In the genomic region with DNA sequence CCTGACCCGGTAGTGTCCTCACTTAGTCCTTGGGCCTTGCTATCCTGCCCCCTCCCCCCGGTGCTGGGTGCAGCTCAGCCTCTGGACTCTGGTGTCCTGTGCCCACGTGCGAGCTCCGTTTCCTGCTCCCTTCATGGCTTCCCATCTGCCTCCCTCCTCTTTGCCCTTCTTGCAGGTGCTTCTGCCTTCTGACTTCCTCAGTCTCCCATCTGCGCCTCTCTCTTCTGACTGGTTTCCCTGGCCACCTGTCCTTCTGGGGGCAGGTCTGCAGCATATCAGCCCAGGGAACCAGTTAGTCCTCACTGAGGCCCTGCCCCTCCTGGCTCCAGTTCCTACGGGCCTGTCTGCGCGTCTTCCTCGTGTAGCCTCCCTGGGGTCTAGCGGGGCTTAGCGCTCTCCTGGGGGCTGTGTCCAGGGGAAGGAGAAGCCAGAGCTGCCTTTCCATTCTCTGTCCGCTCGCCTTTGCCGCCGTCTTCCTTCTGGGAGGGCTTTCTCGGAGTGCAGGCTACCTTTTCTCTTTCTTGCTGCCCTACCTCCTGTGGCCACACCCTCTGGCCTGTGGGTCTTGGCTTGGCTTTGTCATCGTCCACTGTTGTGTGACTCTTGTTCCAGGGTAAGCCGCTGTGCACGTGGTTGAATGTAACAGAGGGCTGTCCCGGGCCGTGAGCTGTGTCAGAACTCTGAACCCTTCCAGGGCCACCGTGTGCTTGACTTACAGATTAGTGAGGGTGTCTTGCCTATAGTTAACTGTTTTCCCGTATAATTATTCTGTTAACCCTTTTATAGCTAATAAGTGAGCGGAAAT, we compare ENCODE assay signal across 9 cellular contexts. TPM values are rescaled to one million over a fixed set of nuclear protein-coding genes. Genes with fewer than 3 reads are reported as not detected.
DNase-seq lines count a peak whose midpoint lies in the region; ATAC-seq and TF ChIP-seq lines count a peak whose summit lies in the region.
"Had no signal": no experiment of that assay in that cellular context is flagged by ENCODE, and none has a peak within 500 bp of the region (broad histone marks: within the 10 kb centered on the region; RNA-seq: fewer than 3 reads in every experiment).

No MANE protein-coding gene starts in this region.

- no peak for ATAC-seq in naive thymus-derived CD4-positive, alpha-beta T cell
- no peak for ATAC-seq in GM21447 (IDR thresholded peaks at IDR 0.05; ENCODE audit: unreplicated experiment)

- no peak for TF ChIP-seq RAD21 in Ishikawa (IDR thresholded peaks at IDR 0.05; ENCODE audit: low read depth)

- H3K4me3 ChIP-seq in BE2C (ENCODE audit: low read depth, low read length) (no peak overlapping the region), epithelial cell of esophagus (ENCODE audit: low read length) (no peak overlapping the region)
- H3K4me3 ChIP-seq in naive thymus-derived CD4-positive, alpha-beta T cell (ENCODE audit: low read length), result no peak overlapping the region

- H3K4me3 Mint-ChIP-seq in naive thymus-derived CD4-positive, alpha-beta T cell, result peak overlapping the region in 1 of 10 donors; percentile 36

- no peaks in the 10 kb centered on the region for H3K9me3 ChIP-seq in BE2C
- no peaks in the 10 kb centered on the region for H3K9me3 ChIP-seq in naive thymus-derived CD4-positive, alpha-beta T cell (ENCODE audit: control insufficient read depth in 2 of 3, low read length in 3 of 3)

- H3K36me3 ChIP-seq in BE2C, result no peaks in the 10 kb centered on the region
- H3K36me3 ChIP-seq in naive thymus-derived CD4-positive, alpha-beta T cell (ENCODE audit: control insufficient read depth in 2 of 3, insufficient read depth in 3 of 3, low read length in 3 of 3), result peaks cover 0 to 10% (median 0%) of the 10 kb centered on the region in 3 experiments

- no peak for TF ChIP-seq EP300 in Ishikawa (IDR thresholded peaks at IDR 0.05; ENCODE audit: borderline replicate concordance)

- peaks cover 25% of the 10 kb centered on the region for H3K4me1 ChIP-seq in BE2C
- peaks cover 9 to 25% of the 10 kb centered on the region in 2 donors for H3K4me1 ChIP-seq in naive thymus-derived CD4-positive, alpha-beta T cell (ENCODE audit: control insufficient read depth in 2 of 2, insufficient read depth in 2 of 2, low read length in 2 of 2)

- POLR2A ChIA-PET in naive thymus-derived CD4-positive, alpha-beta T cell (lab: Charles Lee), result no interaction called here

- H3K9me3 Mint-ChIP-seq in naive thymus-derived CD4-positive, alpha-beta T cell, result no peaks in the 10 kb centered on the region

- TF ChIP-seq CTCF in BE2C (IDR thresholded peaks at IDR 0.05; ENCODE audit: low read depth, low read length) (no peak), epithelial cell of esophagus (IDR thresholded peaks at IDR 0.05; ENCODE audit: insufficient read depth, low read depth, low read length, missing control alignments) (no peak)

- peaks cover 38 to 92% (median 80%) of the 10 kb centered on the region in 7 donors for H3K4me1 Mint-ChIP-seq in naive thymus-derived CD4-positive, alpha-beta T cell

- DNase-seq in BE2C (peak; percentile 40), epithelial cell of esophagus (ENCODE audit: low read depth) (peak; percentile 24), NOMO-1 treated with dmso at 0.1 percent for 144 hours (lab: John Stamatoyannopoulos, UW; ENCODE audit: unreplicated experiment) (no peak), NCI-H1048 (lab: John Stamatoyannopoulos, UW) (no peak), HuH-7.5 (ENCODE audit: low spot score) (no peak)
- DNase-seq in naive thymus-derived CD4-positive, alpha-beta T cell, result no peak
- DNase-seq: NCI-H146 had no signal

- H3K36me3 Mint-ChIP-seq in naive thymus-derived CD4-positive, alpha-beta T cell, result peaks cover 0 to 20% (median 9%) of the 10 kb centered on the region in 5 donors

- H3K27ac Mint-ChIP-seq in naive thymus-derived CD4-positive, alpha-beta T cell, result peak overlapping the region in 6 of 9 donors; percentile 47 to 81 (median 60)

- intact Hi-C loops in naive thymus-derived CD4-positive, alpha-beta T cell (cut with micrococcal nuclease), result loop anchor here (5.0 to 10.0 kb wide), 3 partner anchors 43 to 442 kb away; no protein-coding TSS in a partner anchor

- no peak overlapping the region for H3K27ac ChIP-seq in naive thymus-derived CD4-positive, alpha-beta T cell (ENCODE audit: low read depth, low read length)

- no peaks in the 10 kb centered on the region for H3K27me3 Mint-ChIP-seq in naive thymus-derived CD4-positive, alpha-beta T cell

- CTCF ChIA-PET in naive thymus-derived CD4-positive, alpha-beta T cell (lab: Charles Lee), result interaction anchor here (0.7 to 1.1 kb wide), 3 partner anchors 27 to 225 kb away, joined by 3 read pairs; no protein-coding TSS in a partner anchor

- H3K27me3 ChIP-seq in BE2C, result no peaks in the 10 kb centered on the region
- no peaks in the 10 kb centered on the region for H3K27me3 ChIP-seq in naive thymus-derived CD4-positive, alpha-beta T cell (ENCODE audit: control insufficient read depth in 2 of 2, insufficient read depth in 2 of 2, low read length in 2 of 2)

TF ChIP-seq in Ishikawa, 13 proteins besides CTCF, POLR2A, EP300 and RAD21:
- no peak for TF ChIP-seq FOXM1 (IDR thresholded peaks at IDR 0.05; ENCODE audit: borderline replicate concordance, low read depth)
- no peak for TF ChIP-seq REST (IDR thresholded peaks at IDR 0.05; ENCODE audit: low read depth)
- peak; percentile 76 for TF ChIP-seq USF1 (IDR thresholded peaks at IDR 0.05)
- TF ChIP-seq MAX (IDR thresholded peaks at IDR 0.05), result peak; percentile 94
- TF ChIP-seq ZBTB7A (IDR thresholded peaks at IDR 0.05; ENCODE audit: low read depth), result 0 out of 2 replicates have a peak, but pooled peaks have one; percentile 35
- TF ChIP-seq NFIC (IDR thresholded peaks at IDR 0.05), result peak; percentile 31; the same call in 1 of the 2 replicates

RNA-seq across cellular contexts. Expression of gene EHMT1, which starts 51.8 kb away (rescaled TPM):
- 130 TPM for polyA plus RNA-seq in BE2C (2012; ENCODE audit: insufficient read depth, insufficient read length, low read depth)
- 100 to 1,000 TPM; 111 to 132 (median 117) TPM for total RNA-seq in naive thymus-derived CD4-positive, alpha-beta T cell
- polyA plus RNA-seq in naive thymus-derived CD4-positive, alpha-beta T cell, result 10 to 100 TPM; 24.7 to 43.0 TPM

Comparison
In these comparisons a context has a peak if more than half of its experiments do, and no peak if none do; other contexts are left out.
1. DNase-seq: peak in BE2C (single experiment) and epithelial cell of esophagus (single experiment); none in naive thymus-derived CD4-positive, alpha-beta T cell (0 of 9), NOMO-1 treated with dmso at 0.1 percent for 144 hours (single experiment), NCI-H1048 (single experiment) and HuH-7.5 (single experiment).